In genomic region chr12:80941916-80942315, GRCh38 we compare ENCODE assay signal across 1 cellular context.
TF ChIP-seq lines count a peak whose summit lies in the region.

No MANE protein-coding gene starts in this region.

TF ChIP-seq in HepG2, 621 proteins besides CTCF, POLR2A, EP300 and RAD21 (continued from another document):
- TF ChIP-seq MNT (IDR thresholded peaks at IDR 0.05) (no peak), ZNF143 (CRISPR knock-in tag; IDR thresholded peaks at IDR 0.05) (no peak), HNRNPH1 (optimal IDR thresholded peaks at IDR 0.05; ENCODE audit: low read depth, low read length) (no peak), MAFK (conservative IDR thresholded peaks at IDR 0.05 in 1 of 2, IDR thresholded peaks at IDR 0.05 in 1 of 2; ENCODE audit: low read length in 2 of 2) (0 out of 4 replicates have a peak, but pooled peaks of 1 of the 2 experiments have one; percentile 8)
